8 cellular contexts compared by ENCODE assay signal in the genomic region with DNA sequence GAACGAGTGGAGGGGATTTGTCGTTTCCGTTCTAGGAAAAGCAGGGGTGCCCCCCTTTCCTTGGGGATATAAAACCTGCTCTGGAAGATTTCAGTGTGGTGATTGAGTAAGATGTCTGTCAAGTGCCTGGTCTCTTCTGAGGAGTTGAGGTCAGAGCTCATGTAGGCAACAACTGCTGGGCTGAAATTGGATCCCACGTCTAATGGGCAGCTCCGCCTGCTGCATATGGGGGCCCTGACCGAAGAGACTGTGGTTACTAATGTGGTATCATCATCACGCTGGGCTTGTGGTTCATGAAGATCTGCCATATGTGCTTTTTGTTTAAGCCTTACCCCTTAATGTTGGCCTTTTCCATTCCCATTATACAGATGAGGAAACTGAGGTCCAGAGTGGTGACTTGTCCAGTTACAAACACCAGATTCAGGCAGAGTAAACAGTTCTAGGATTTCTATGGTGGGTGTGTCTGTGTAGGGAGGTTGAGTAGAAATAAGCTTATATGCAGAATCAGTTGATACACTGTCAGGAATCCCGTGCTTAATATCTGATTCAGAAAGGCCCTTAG. TPM values are rescaled to one million over a fixed set of nuclear protein-coding genes. Genes with fewer than 3 reads are reported as not detected.
DNase-seq lines count a peak whose midpoint lies in the region; ATAC-seq and TF ChIP-seq lines count a peak whose summit lies in the region.

No MANE protein-coding gene starts in this region.

- H3K4me1 Mint-ChIP-seq in activated T-cell treated with anti-CD3 and anti-CD28 coated beads, Interleukin-2, amount 50 U/mL, for 24 hours (ENCODE audit: low read depth): peaks cover 74% of the 10 kb centered on the region

- no peaks in the 10 kb centered on the region for H3K9me3 ChIP-seq in lung (ENCODE audit: control insufficient read depth in 2 of 2, insufficient read depth in 1 of 2, low read length in 1 of 2)

- TF ChIP-seq CTCF in cardiac fibroblast (IDR thresholded peaks at IDR 0.05; ENCODE audit: low read depth, low read length) (no peak), lung (IDR thresholded peaks at IDR 0.05; ENCODE audit: control extremely low read depth, extremely low read depth) (no peak)

- peaks cover 5 to 22% of the 10 kb centered on the region in 2 donors for H3K4me1 ChIP-seq in lung (ENCODE audit: control insufficient read depth in 2 of 2, insufficient read depth in 2 of 2, low read length in 2 of 2)
- no peaks in the 10 kb centered on the region for H3K4me1 ChIP-seq in urinary bladder (ENCODE audit: insufficient read depth)

- H3K4me3 Mint-ChIP-seq in activated T-cell treated with anti-CD3 and anti-CD28 coated beads, Interleukin-2, amount 50 U/mL, for 24 hours: peak overlapping the region; percentile 96

- H3K9me3 Mint-ChIP-seq in activated T-cell treated with anti-CD3 and anti-CD28 coated beads, Interleukin-2, amount 50 U/mL, for 24 hours: peaks cover 4% of the 10 kb centered on the region

- no peaks in the 10 kb centered on the region for H3K27me3 ChIP-seq in lung (ENCODE audit: control insufficient read depth, insufficient read depth)

- H3K27ac ChIP-seq in lung (ENCODE audit: low read depth in 1 of 2, low read length in 1 of 2) (peak overlapping the region; percentile 80 to 96), urinary bladder (ENCODE audit: low read depth) (peak overlapping the region; percentile 81)

- ATAC-seq in lung (ENCODE audit: insufficient read depth, low FRiP score): no peak

- no peaks in the 10 kb centered on the region for H3K27me3 Mint-ChIP-seq in activated T-cell treated with anti-CD3 and anti-CD28 coated beads, Interleukin-2, amount 50 U/mL, for 24 hours

- H3K27ac Mint-ChIP-seq in activated T-cell treated with anti-CD3 and anti-CD28 coated beads, Interleukin-2, amount 50 U/mL, for 24 hours: peak overlapping the region; percentile 99

- DNase-seq in activated T-cell treated with anti-CD3 and anti-CD28 coated beads, Interleukin-2, amount 50 U/mL, for 24 hours: no peak
- no peak for DNase-seq in activated T-cell treated with anti-CD3 and anti-CD28 coated beads, Interleukin-2, amount 50 U/mL, for 48 hours
- DNase-seq in MV-4-11 (lab: John Stamatoyannopoulos, UW) (peak; percentile 86), cardiac fibroblast (ENCODE audit: low read depth in 2 of 2) (peak; percentile 66 to 75), lung (ENCODE audit: low spot score) (no peak), H4 (ENCODE audit: low spot score) (no peak), NOMO-1 treated with dmso at 0.1 percent for 144 hours (lab: John Stamatoyannopoulos, UW; ENCODE audit: unreplicated experiment) (no peak)

- 4 to 7% methylated on average over 8 of the region's 8 CpGs for WGBS in lung, 2 donors
- 5% methylated on average over 8 of the region's 8 CpGs for WGBS in urinary bladder

- H3K36me3 Mint-ChIP-seq in activated T-cell treated with anti-CD3 and anti-CD28 coated beads, Interleukin-2, amount 50 U/mL, for 24 hours (ENCODE audit: low read depth): peaks cover 60% of the 10 kb centered on the region

- peaks cover 7 to 12% of the 10 kb centered on the region in 2 donors for H3K36me3 ChIP-seq in lung (ENCODE audit: control insufficient read depth in 2 of 2, insufficient read depth in 2 of 2, low read length in 2 of 2)
- no peaks in the 10 kb centered on the region for H3K36me3 ChIP-seq in urinary bladder (ENCODE audit: insufficient read depth)

- H3K4me3 ChIP-seq in cardiac fibroblast (replicated peaks in 1 of 2; ENCODE audit: low read depth in 2 of 2, low read length in 2 of 2): peak overlapping the region; percentile 78 to 79
- peak overlapping the region; percentile 80 for H3K4me3 ChIP-seq in lung
- H3K4me3 ChIP-seq in urinary bladder (ENCODE audit: low read depth, low read length): peak overlapping the region; percentile 51

RNA-seq across cellular contexts. Expression of a gene that starts 0.6 kb away (rescaled TPM):
- total RNA-seq in lung (10 to 100 TPM; 27.3 to 31.2 TPM), urinary bladder (45.4 TPM)
- polyA plus RNA-seq in lung (10 to 100 TPM; 31.0 to 33.7 TPM), urinary bladder (43.5 TPM)
- 80.0 and 87.3 TPM in 2 replicates for total RNA-seq in H4 (2014; rRNA removed; shearing (Covaris generic))

RNA-seq across cellular contexts. Expression of a gene that starts 7.8 kb away (rescaled TPM):
- 10 to 100 TPM in 1 of 2 donors, 1 to 10 TPM in 1; 10.0 to 26.0 TPM for total RNA-seq in lung
- 10 to 100 TPM; 21.8 to 33.1 TPM for polyA plus RNA-seq in lung
- total RNA-seq in urinary bladder: 9.4 TPM
- polyA plus RNA-seq in urinary bladder: 89.6 TPM
- total RNA-seq in H4 (2014; rRNA removed; shearing (Covaris generic)): 16.5 and 20.3 TPM in 2 replicates

RNA-seq across cellular contexts. Expression of a gene that starts 23.3 kb away (rescaled TPM):
- total RNA-seq in lung (10 to 100 TPM; 39.9 to 79.0 TPM), urinary bladder (78.5 TPM)
- polyA plus RNA-seq in lung (10 to 100 TPM; 19.1 to 30.6 TPM), urinary bladder (37.5 TPM)
- 124 and 163 TPM in 2 replicates for total RNA-seq in H4 (2014; rRNA removed; shearing (Covaris generic))

RNA-seq across cellular contexts. Expression of a gene that starts 33.5 kb away (rescaled TPM):
- total RNA-seq in lung (under 1 TPM; 0.15 to 0.20 TPM), urinary bladder (0.32 TPM)
- polyA plus RNA-seq in lung (under 1 TPM; 0.04 to 0.18 TPM), urinary bladder (0.60 TPM)
- total RNA-seq in H4 (2014; rRNA removed; shearing (Covaris generic)): not detected in 2 replicates

Comparison
In these comparisons a context has a peak if more than half of its experiments do, and no peak if none do; other contexts are left out.
1. DNase-seq: peak in MV-4-11 (single experiment) and cardiac fibroblast (2 of 2); none in activated T-cell treated with anti-CD3 and anti-CD28 coated beads, Interleukin-2, amount 50 U/mL, for 24 hours (single experiment), activated T-cell treated with anti-CD3 and anti-CD28 coated beads, Interleukin-2, amount 50 U/mL, for 48 hours (0 of 2), lung (single experiment), H4 (single experiment) and NOMO-1 treated with dmso at 0.1 percent for 144 hours (single experiment).
2. Peak in every context shown above with its lines, with median percentiles within 50 percentile points of each other: H3K4me3 ChIP-seq.